Comparison of ENCODE assay signal across 17 cellular contexts in genomic region chr12:127445583-127445982, GRCh38.
"Had no signal": no experiment of that assay in that cellular context is flagged by ENCODE, and none has a peak within 500 bp of the region (broad histone marks: within the 10 kb centered on the region; RNA-seq: fewer than 3 reads in every experiment).

No MANE protein-coding gene starts in this region.

- H3K36me3 ChIP-seq: gastroesophageal sphincter, lower lobe of right lung, neural progenitor cell, ovary, tibial nerve, upper lobe of right lung had no signal

- H3K4me1 ChIP-seq: gastroesophageal sphincter, lower lobe of right lung, neural progenitor cell, tibial nerve, upper lobe of right lung had no signal

- H3K9me3 ChIP-seq: gastroesophageal sphincter, lower lobe of right lung, ovary, upper lobe of right lung had no signal

- ATAC-seq: esophagus mucosa; gastroesophageal sphincter; left lobe of liver; natural killer cell; right cardiac atrium; stimulated activated memory B cell treated with anti-CD40 and anti-IgM and Interleukin-4, amounts not matched to agents 10 μg/mL and 1 μg/mL and 100 μg/mL, for 72 hours; upper lobe of right lung had no signal

- H3K4me2 ChIP-seq: neural progenitor cell had no signal

- H2AFZ ChIP-seq: neural progenitor cell had no signal

- H3K27ac ChIP-seq: dorsolateral prefrontal cortex, gastroesophageal sphincter, lower lobe of right lung, neural progenitor cell, ovary, tibial nerve, upper lobe of right lung had no signal

- H3K27me3 ChIP-seq: dorsolateral prefrontal cortex, gastroesophageal sphincter, neural progenitor cell, ovary, tibial nerve, upper lobe of right lung had no signal

- H3K9ac ChIP-seq: neural progenitor cell had no signal

- DNase-seq: cortex of kidney; dorsolateral prefrontal cortex; effector CD8-positive, alpha-beta T cell; glutamatergic neuron; lower lobe of right lung; natural killer cell; nucleus accumbens; ovary; right cardiac atrium; stimulated activated CD4-positive, alpha-beta T cell treated with anti-CD3 and anti-CD28 coated beads, Interleukin-4, amount 100 ng/mL, for 24 hours; upper lobe of right lung had no signal

- H3K4me3 ChIP-seq: dorsolateral prefrontal cortex, gastroesophageal sphincter, lower lobe of right lung, neural progenitor cell, ovary, tibial nerve, upper lobe of right lung had no signal
